22 cellular contexts compared by ENCODE assay signal in genomic region chr10:48473704-48474103, GRCh38.
DNase-seq lines count a peak whose midpoint lies in the region; ATAC-seq, FAIRE-seq and TF ChIP-seq lines count a peak whose summit lies in the region.
"Had no signal": no experiment of that assay in that cellular context is flagged by ENCODE, and none has a peak within 500 bp of the region (broad histone marks: within the 10 kb centered on the region; RNA-seq: fewer than 3 reads in every experiment).

No MANE protein-coding gene starts in this region.

- no peak overlapping the region for H2AFZ ChIP-seq in HepG2 (ENCODE audit: low read length)

- H3K9me3 ChIP-seq in HepG2 (ENCODE audit: low read length): no peaks in the 10 kb centered on the region

- H3K4me2 ChIP-seq in HepG2 (ENCODE audit: low read depth, low read length): no peak overlapping the region

- H3K4me3 ChIP-seq in HepG2 (replicated peaks in 1 of 3; ENCODE audit: insufficient read depth in 1 of 3, low read depth in 2 of 3, low read length in 3 of 3): no peak overlapping the region

- no peak overlapping the region for H3K9ac ChIP-seq in HepG2 (ENCODE audit: insufficient read depth, low read depth, low read length)

- H3K27me3 Mint-ChIP-seq in activated CD8-positive, alpha-beta memory T cell treated with anti-CD3 and anti-CD28 coated beads, Interleukin-2, amount 10 ng/mL, durations not matched to agents 7 days and 5 days: peaks cover 30% of the 10 kb centered on the region
- H3K27me3 Mint-ChIP-seq in osteocyte (ENCODE audit: unreplicated experiment): no peaks in the 10 kb centered on the region
- peaks cover 9% of the 10 kb centered on the region for H3K27me3 Mint-ChIP-seq in activated T-helper 17 cell treated with anti-CD3 and anti-CD28 coated beads, Interleukin-2, amount 50 U/mL, for 72 hours

- no peak overlapping the region for H3K27ac ChIP-seq in HepG2 (ENCODE audit: extremely low read length, insufficient read depth, low read length)
- H3K27ac ChIP-seq: RWPE1 had no signal

- H3K9me3 Mint-ChIP-seq in activated CD8-positive, alpha-beta memory T cell treated with anti-CD3 and anti-CD28 coated beads, Interleukin-2, amount 10 ng/mL, durations not matched to agents 7 days and 5 days (ENCODE audit: low read depth): no peaks in the 10 kb centered on the region
- H3K9me3 Mint-ChIP-seq in osteocyte (ENCODE audit: unreplicated experiment): peaks cover 4% of the 10 kb centered on the region
- no peaks in the 10 kb centered on the region for H3K9me3 Mint-ChIP-seq in activated T-helper 17 cell treated with anti-CD3 and anti-CD28 coated beads, Interleukin-2, amount 50 U/mL, for 72 hours

- no peaks in the 10 kb centered on the region for H3K79me2 ChIP-seq in HepG2 (ENCODE audit: insufficient read depth, low read length)

- H3K4me1 Mint-ChIP-seq in activated CD8-positive, alpha-beta memory T cell treated with anti-CD3 and anti-CD28 coated beads, Interleukin-2, amount 10 ng/mL, durations not matched to agents 7 days and 5 days: peaks cover 2% of the 10 kb centered on the region
- H3K4me1 Mint-ChIP-seq in osteocyte (ENCODE audit: unreplicated experiment): peaks cover 2% of the 10 kb centered on the region
- no peaks in the 10 kb centered on the region for H3K4me1 Mint-ChIP-seq in activated T-helper 17 cell treated with anti-CD3 and anti-CD28 coated beads, Interleukin-2, amount 50 U/mL, for 72 hours

- DNase-seq in activated CD8-positive, alpha-beta memory T cell treated with anti-CD3 and anti-CD28 coated beads for 24 hours: peak; percentile 41
- DNase-seq in activated CD8-positive, alpha-beta memory T cell treated with anti-CD3 and anti-CD28 coated beads, Interleukin-2, amount 10 ng/mL, durations not matched to agents 7 days and 5 days: no peak
- DNase-seq in D341Med (ENCODE audit: low spot score): peak; percentile 27
- peak; percentile 0 for DNase-seq in effector CD4-positive, alpha-beta T cell
- DNase-seq in osteocyte (ENCODE audit: extremely low spot score, unreplicated experiment): peak; percentile 70
- no peak for DNase-seq in HepG2 (ENCODE audit: low spot score)
- DNase-seq: Calu3, DMS153, DND-41, H9, KBM-7, NCI-H1417, NCI-H1694, NCI-H2029 treated with DMSO at 0.1 percent for 48 hours, NCI-H526 treated with DMSO at 0.1 percent for 48 hours, SHP77 treated with DMSO at 0.1 percent for 48 hours had no signal

- POLR2A ChIA-PET in HepG2 (lab: Yijun Ruan, JAX): no interaction called here

- BruUV-seq in HepG2 (replicated peaks; lab: Mats Ljungman, UMichigan): no TSS peak

- 51% methylated on average over 5 of the region's 5 CpGs for WGBS in HepG2 (ENCODE audit: low lambda C conversion rate)

- no peak for ATAC-seq in activated CD8-positive, alpha-beta memory T cell treated with anti-CD3 and anti-CD28 coated beads, Interleukin-2, amount 10 ng/mL, durations not matched to agents 7 days and 5 days
- no peak for ATAC-seq in GM19395 (IDR thresholded peaks at IDR 0.05; ENCODE audit: unreplicated experiment)
- ATAC-seq in HepG2: no peak
- no peak for ATAC-seq in activated T-helper 17 cell treated with anti-CD3 and anti-CD28 coated beads, Interleukin-2, amount 50 U/mL, for 72 hours (replicated peaks)
- ATAC-seq: Panc1 had no signal

- no peak overlapping the region for H3K27ac Mint-ChIP-seq in activated CD8-positive, alpha-beta memory T cell treated with anti-CD3 and anti-CD28 coated beads, Interleukin-2, amount 10 ng/mL, durations not matched to agents 7 days and 5 days
- H3K27ac Mint-ChIP-seq in osteocyte (ENCODE audit: unreplicated experiment): no peak overlapping the region
- H3K27ac Mint-ChIP-seq in activated T-helper 17 cell treated with anti-CD3 and anti-CD28 coated beads, Interleukin-2, amount 50 U/mL, for 72 hours: no peak overlapping the region
- H3K27ac Mint-ChIP-seq: H9 had no signal

- TF ChIP-seq EP300 in HepG2 (IDR thresholded peaks at IDR 0.05; ENCODE audit: low read depth in 2 of 2, low read length in 2 of 2) (no peak), HepG2 (CRISPR knock-in tag; IDR thresholded peaks at IDR 0.05; ENCODE audit: borderline replicate concordance) (no peak)

- in situ Hi-C loops in HepG2 (cut with HindIII; ENCODE audit: extremely low pct_ligation_motif_present, low pct_unique_long_range_greater_than_20kb): no loop called here

- H3K36me3 Mint-ChIP-seq in activated CD8-positive, alpha-beta memory T cell treated with anti-CD3 and anti-CD28 coated beads, Interleukin-2, amount 10 ng/mL, durations not matched to agents 7 days and 5 days: no peaks in the 10 kb centered on the region
- H3K36me3 Mint-ChIP-seq in osteocyte (ENCODE audit: unreplicated experiment): no peaks in the 10 kb centered on the region
- no peaks in the 10 kb centered on the region for H3K36me3 Mint-ChIP-seq in activated T-helper 17 cell treated with anti-CD3 and anti-CD28 coated beads, Interleukin-2, amount 50 U/mL, for 72 hours (ENCODE audit: low read depth)

- no peak for TF ChIP-seq CTCF in osteocyte (IDR thresholded peaks at IDR 0.05)
- TF ChIP-seq CTCF in HepG2 (CRISPR knock-in tag; IDR thresholded peaks at IDR 0.05): no peak

- H4K20me1 ChIP-seq in HepG2 (ENCODE audit: insufficient read depth, low read length): no peaks in the 10 kb centered on the region

- FAIRE-seq in HepG2 (lab: Jason Lieb, UNC): no peak
- FAIRE-seq: GM12892, GM19239 had no signal

- intact Hi-C loops in HepG2 (cut with micrococcal nuclease; ENCODE audit: unreplicated experiment): no loop called here

- H3K4me3 Mint-ChIP-seq in activated CD8-positive, alpha-beta memory T cell treated with anti-CD3 and anti-CD28 coated beads, Interleukin-2, amount 10 ng/mL, durations not matched to agents 7 days and 5 days: no peak overlapping the region
- no peak overlapping the region for H3K4me3 Mint-ChIP-seq in osteocyte (ENCODE audit: unreplicated experiment)
- H3K4me3 Mint-ChIP-seq in activated T-helper 17 cell treated with anti-CD3 and anti-CD28 coated beads, Interleukin-2, amount 50 U/mL, for 72 hours: no peak overlapping the region
- H3K4me3 Mint-ChIP-seq: H9 had no signal

- H3K36me3 ChIP-seq in HepG2 (replicated peaks in 1 of 2; ENCODE audit: control insufficient read depth in 1 of 2, insufficient read depth in 2 of 2, low read length in 2 of 2): no peaks in the 10 kb centered on the region

- H3K4me1 ChIP-seq in HepG2 (ENCODE audit: insufficient read depth, low read length): peaks cover 12% of the 10 kb centered on the region; the same call in 1 of the 2 replicates

- TF ChIP-seq POLR2A in HepG2 (IDR thresholded peaks at IDR 0.05; ENCODE audit: insufficient read depth in 1 of 2, low read depth in 2 of 2, low read length in 2 of 2): no peak

- CTCF ChIA-PET in activated CD8-positive, alpha-beta memory T cell treated with anti-CD3 and anti-CD28 coated beads, Interleukin-2, amount 10 ng/mL, durations not matched to agents 7 days and 5 days (lab: Charles Lee): no interaction called here
- CTCF ChIA-PET in HepG2 (lab: Yijun Ruan, JAX; ENCODE audit: low intra/inter-chr PET ratio, low total read pairs): no interaction called here

- no peak for TF ChIP-seq RAD21 in HepG2 (CRISPR knock-in tag; IDR thresholded peaks at IDR 0.05)

- peaks cover 0 to 4% of the 10 kb centered on the region in 2 experiments; a peak in 1 of 5 replicates for H3K27me3 ChIP-seq in HepG2 (ENCODE audit: control insufficient read depth in 1 of 2, insufficient read depth in 2 of 2, low read length in 2 of 2)

TF ChIP-seq in HepG2, 621 proteins besides CTCF, POLR2A, EP300 and RAD21 (continues in another document):
- TF ChIP-seq, protein P1, sequence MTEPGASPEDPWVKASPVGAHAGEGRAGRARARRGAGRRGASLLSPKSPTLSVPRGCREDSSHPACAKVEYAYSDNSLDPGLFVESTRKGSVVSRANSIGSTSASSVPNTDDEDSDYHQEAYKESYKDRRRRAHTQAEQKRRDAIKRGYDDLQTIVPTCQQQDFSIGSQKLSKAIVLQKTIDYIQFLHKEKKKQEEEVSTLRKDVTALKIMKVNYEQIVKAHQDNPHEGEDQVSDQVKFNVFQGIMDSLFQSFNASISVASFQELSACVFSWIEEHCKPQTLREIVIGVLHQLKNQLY (CRISPR knock-in tag; IDR thresholded peaks at IDR 0.05): no peak
- TF ChIP-seq ZFP62 (CRISPR knock-in tag; IDR thresholded peaks at IDR 0.05) (no peak), ATM (IDR thresholded peaks at IDR 0.05; ENCODE audit: borderline replicate concordance) (no peak), ZNF570 (CRISPR knock-in tag; IDR thresholded peaks at IDR 0.05; ENCODE audit: borderline replicate concordance) (no peak), SAFB2 (CRISPR knock-in tag; IDR thresholded peaks at IDR 0.05; ENCODE audit: borderline replicate concordance, low read depth) (no peak)
- TF ChIP-seq, protein P2, sequence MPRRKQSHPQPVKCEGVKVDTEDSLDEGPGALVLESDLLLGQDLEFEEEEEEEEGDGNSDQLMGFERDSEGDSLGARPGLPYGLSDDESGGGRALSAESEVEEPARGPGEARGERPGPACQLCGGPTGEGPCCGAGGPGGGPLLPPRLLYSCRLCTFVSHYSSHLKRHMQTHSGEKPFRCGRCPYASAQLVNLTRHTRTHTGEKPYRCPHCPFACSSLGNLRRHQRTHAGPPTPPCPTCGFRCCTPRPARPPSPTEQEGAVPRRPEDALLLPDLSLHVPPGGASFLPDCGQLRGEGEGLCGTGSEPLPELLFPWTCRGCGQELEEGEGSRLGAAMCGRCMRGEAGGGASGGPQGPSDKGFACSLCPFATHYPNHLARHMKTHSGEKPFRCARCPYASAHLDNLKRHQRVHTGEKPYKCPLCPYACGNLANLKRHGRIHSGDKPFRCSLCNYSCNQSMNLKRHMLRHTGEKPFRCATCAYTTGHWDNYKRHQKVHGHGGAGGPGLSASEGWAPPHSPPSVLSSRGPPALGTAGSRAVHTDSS (CRISPR knock-in tag; conservative IDR thresholded peaks at IDR 0.05): no peak
- TF ChIP-seq, protein P3, sequence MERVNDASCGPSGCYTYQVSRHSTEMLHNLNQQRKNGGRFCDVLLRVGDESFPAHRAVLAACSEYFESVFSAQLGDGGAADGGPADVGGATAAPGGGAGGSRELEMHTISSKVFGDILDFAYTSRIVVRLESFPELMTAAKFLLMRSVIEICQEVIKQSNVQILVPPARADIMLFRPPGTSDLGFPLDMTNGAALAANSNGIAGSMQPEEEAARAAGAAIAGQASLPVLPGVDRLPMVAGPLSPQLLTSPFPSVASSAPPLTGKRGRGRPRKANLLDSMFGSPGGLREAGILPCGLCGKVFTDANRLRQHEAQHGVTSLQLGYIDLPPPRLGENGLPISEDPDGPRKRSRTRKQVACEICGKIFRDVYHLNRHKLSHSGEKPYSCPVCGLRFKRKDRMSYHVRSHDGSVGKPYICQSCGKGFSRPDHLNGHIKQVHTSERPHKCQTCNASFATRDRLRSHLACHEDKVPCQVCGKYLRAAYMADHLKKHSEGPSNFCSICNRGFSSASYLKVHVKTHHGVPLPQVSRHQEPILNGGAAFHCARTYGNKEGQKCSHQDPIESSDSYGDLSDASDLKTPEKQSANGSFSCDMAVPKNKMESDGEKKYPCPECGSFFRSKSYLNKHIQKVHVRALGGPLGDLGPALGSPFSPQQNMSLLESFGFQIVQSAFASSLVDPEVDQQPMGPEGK (CRISPR knock-in tag; IDR thresholded peaks at IDR 0.05): no peak

Comparison
In these comparisons a context has a peak if more than half of its experiments do, and no peak if none do; other contexts are left out.
1. DNase-seq: peak in activated CD8-positive, alpha-beta memory T cell treated with anti-CD3 and anti-CD28 coated beads for 24 hours (single experiment), D341Med (single experiment), effector CD4-positive, alpha-beta T cell (single experiment) and osteocyte (single experiment); none in activated CD8-positive, alpha-beta memory T cell treated with anti-CD3 and anti-CD28 coated beads, Interleukin-2, amount 10 ng/mL, durations not matched to agents 7 days and 5 days (single experiment) and HepG2 (single experiment).